ENCODE assay signal across 20 cellular contexts in genomic region chr13:86087241-86087640, GRCh38.
A peak's percentile ranks its signal among the peaks of the same experiment; 100 is the strongest.
DNase-seq lines count a peak whose midpoint lies in the region; ATAC-seq and TF ChIP-seq lines count a peak whose summit lies in the region.
"Had no signal": no experiment of that assay in that cellular context is flagged by ENCODE, and none has a peak within 500 bp of the region (broad histone marks: within the 10 kb centered on the region; RNA-seq: fewer than 3 reads in every experiment).

No MANE protein-coding gene starts in this region.

- intact Hi-C loops in MCF 10A (cut with micrococcal nuclease), result loop anchor here (2.0 to 10.0 kb wide), 3 partner anchors 375 to 1584 kb away; partner anchors contain the start of gene SLITRK5
- intact Hi-C loops in breast epithelium (cut with DNase I; ENCODE audit: low total_unique reads), result no loop called here

- H3K27me3 ChIP-seq in breast epithelium, result no peaks in the 10 kb centered on the region

- H3K27me3 Mint-ChIP-seq in MCF 10A (ENCODE audit: insufficient read depth, unreplicated experiment) (no peaks in the 10 kb centered on the region), mesothelial cell of epicardium (ENCODE audit: low read depth) (no peaks in the 10 kb centered on the region)
- no peaks in the 10 kb centered on the region for H3K27me3 Mint-ChIP-seq in activated T-helper 17 cell treated with anti-CD3 and anti-CD28 coated beads, Interleukin-2, amount 50 U/mL, for 72 hours
- H3K27me3 Mint-ChIP-seq: B cell had no signal

- no peaks in the 10 kb centered on the region for H3K36me3 Mint-ChIP-seq in MCF 10A (ENCODE audit: insufficient read depth, unreplicated experiment)
- H3K36me3 Mint-ChIP-seq in activated T-helper 17 cell treated with anti-CD3 and anti-CD28 coated beads, Interleukin-2, amount 50 U/mL, for 72 hours (ENCODE audit: low read depth), result no peaks in the 10 kb centered on the region
- no peaks in the 10 kb centered on the region for H3K36me3 Mint-ChIP-seq in mesothelial cell of epicardium

- TF ChIP-seq POLR2A in breast epithelium (IDR thresholded peaks at IDR 0.05), result no peak

- H3K4me1 ChIP-seq in breast epithelium, result no peaks in the 10 kb centered on the region

- peak; percentile 34 for ATAC-seq in activated T-helper 17 cell treated with anti-CD3 and anti-CD28 coated beads, Interleukin-2, amount 50 U/mL, for 72 hours (replicated peaks)
- ATAC-seq in omental fat pad (ENCODE audit: low FRiP score), result no peak
- ATAC-seq: HCT116 had no signal

- H3K4me3 Mint-ChIP-seq in MCF 10A (ENCODE audit: unreplicated experiment), result no peak overlapping the region
- no peak overlapping the region for H3K4me3 Mint-ChIP-seq in activated T-helper 17 cell treated with anti-CD3 and anti-CD28 coated beads, Interleukin-2, amount 50 U/mL, for 72 hours
- no peak overlapping the region for H3K4me3 Mint-ChIP-seq in mesothelial cell of epicardium
- H3K4me3 Mint-ChIP-seq: B cell had no signal

- no TSS peak for BruUV-seq in MCF 10A (replicated peaks; lab: Mats Ljungman, UMichigan)

- H3K4me3 ChIP-seq in breast epithelium (no peak overlapping the region), fibroblast of mammary gland (ENCODE audit: control insufficient read depth, low read depth, low read length) (no peak overlapping the region)
- H3K4me3 ChIP-seq: GM23248 had no signal

- CTCF ChIA-PET in MCF 10A (lab: Yijun Ruan, JAX), result interaction anchor here (0.7 to 1.3 kb wide), 4 partner anchors 49 to 1584 kb away, joined by 3 to 5 read pairs (median 3); partner anchors contain the start of gene SLITRK5

- no peaks in the 10 kb centered on the region for H3K36me3 ChIP-seq in breast epithelium

- no peak for TF ChIP-seq CTCF in MCF 10A (IDR thresholded peaks at IDR 0.05; ENCODE audit: unreplicated experiment)
- no peak for TF ChIP-seq CTCF in breast epithelium (IDR thresholded peaks at IDR 0.05)
- no peak for TF ChIP-seq CTCF in fibroblast of mammary gland (conservative IDR thresholded peaks at IDR 0.05; ENCODE audit: control insufficient read depth, insufficient read depth, low read depth, low read length)
- no peak for TF ChIP-seq CTCF in mesothelial cell of epicardium (IDR thresholded peaks at IDR 0.05; ENCODE audit: unreplicated experiment)
- TF ChIP-seq CTCF in omental fat pad (IDR thresholded peaks at IDR 0.05), result no peak

- H3K4me1 Mint-ChIP-seq in MCF 10A (ENCODE audit: insufficient read depth, unreplicated experiment) (no peaks in the 10 kb centered on the region), mesothelial cell of epicardium (peaks cover under 1% of the 10 kb centered on the region)
- no peaks in the 10 kb centered on the region for H3K4me1 Mint-ChIP-seq in activated T-helper 17 cell treated with anti-CD3 and anti-CD28 coated beads, Interleukin-2, amount 50 U/mL, for 72 hours
- H3K4me1 Mint-ChIP-seq: B cell had no signal

- H3K27ac ChIP-seq in breast epithelium, result no peak overlapping the region
- H3K27ac ChIP-seq: 22Rv1, GM23248 had no signal

- peak; percentile 33 for DNase-seq in MCF 10A (ENCODE audit: unreplicated experiment)
- no peak for DNase-seq in breast epithelium (ENCODE audit: low spot score in 2 of 2)
- DNase-seq in fibroblast of mammary gland (ENCODE audit: low read depth), result peak; percentile 6
- no peak for DNase-seq in SW 1271 (lab: John Stamatoyannopoulos, UW)
- no peak for DNase-seq in mesothelial cell of epicardium (ENCODE audit: low spot score in 2 of 2, unreplicated experiment in 2 of 2)
- no peak for DNase-seq in omental fat pad (ENCODE audit: low spot score)
- DNase-seq in T-helper 2 cell, result no peak
- DNase-seq: DMS 273 treated with DMSO at 0.1 percent for 48 hours, DND-41, GM23248, NCI-H1105 treated with DMSO at 0.1 percent for 48 hours, NCI-H1694, NCI-H2227 treated with DMSO at 0.1 percent for 48 hours, NCI-H510A treated with DMSO at 0.1 percent for 48 hours, NCI-H774, RPMI8226 had no signal

- H3K9me3 ChIP-seq in breast epithelium, result no peaks in the 10 kb centered on the region

- H3K27ac Mint-ChIP-seq in MCF 10A (ENCODE audit: low read depth, unreplicated experiment) (no peak overlapping the region), mesothelial cell of epicardium (no peak overlapping the region)
- H3K27ac Mint-ChIP-seq in activated T-helper 17 cell treated with anti-CD3 and anti-CD28 coated beads, Interleukin-2, amount 50 U/mL, for 72 hours, result no peak overlapping the region
- H3K27ac Mint-ChIP-seq: B cell had no signal

- POLR2A ChIA-PET in MCF 10A (lab: Yijun Ruan, JAX), result no interaction called here

- H3K9me3 Mint-ChIP-seq in MCF 10A (ENCODE audit: unreplicated experiment) (no peaks in the 10 kb centered on the region), mesothelial cell of epicardium (peaks cover 5% of the 10 kb centered on the region)
- peaks cover 13% of the 10 kb centered on the region for H3K9me3 Mint-ChIP-seq in activated T-helper 17 cell treated with anti-CD3 and anti-CD28 coated beads, Interleukin-2, amount 50 U/mL, for 72 hours

Comparison
In these comparisons a context has a peak if more than half of its experiments do, and no peak if none do; other contexts are left out.
1. DNase-seq: peak in MCF 10A (single experiment) and fibroblast of mammary gland (single experiment); none in breast epithelium (0 of 2), SW 1271 (0 of 2), mesothelial cell of epicardium (0 of 2), omental fat pad (single experiment) and T-helper 2 cell (0 of 5).